Comparison of ENCODE assay signal across 20 cellular contexts in the genomic region with DNA sequence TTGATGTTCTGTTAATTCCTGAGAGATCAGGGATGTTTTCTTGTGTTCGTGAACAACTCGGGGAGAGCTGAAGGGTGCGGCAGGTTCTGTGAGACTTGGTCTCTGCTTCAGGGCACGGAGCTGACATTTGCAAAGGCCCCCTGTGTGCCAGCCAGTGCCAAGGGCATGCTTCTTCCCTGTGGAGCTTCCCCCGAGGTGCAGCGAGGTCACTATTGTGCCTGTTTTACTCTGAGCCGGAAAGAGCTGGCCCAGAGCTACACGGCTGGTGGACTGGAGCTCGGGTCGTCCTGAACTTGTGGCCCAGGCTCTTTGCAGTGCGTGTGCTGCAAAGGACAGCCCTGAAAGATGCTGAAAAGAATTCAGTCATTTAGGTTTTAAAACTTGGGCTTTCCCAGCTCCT.
A peak's percentile ranks its signal among the peaks of the same experiment; 100 is the strongest.
DNase-seq lines count a peak whose midpoint lies in the region; ATAC-seq and TF ChIP-seq lines count a peak whose summit lies in the region.
"Had no signal": no experiment of that assay in that cellular context is flagged by ENCODE, and none has a peak within 500 bp of the region (broad histone marks: within the 10 kb centered on the region; RNA-seq: fewer than 3 reads in every experiment).

No MANE protein-coding gene starts in this region.

- H3K79me2 ChIP-seq in PC-9 (ENCODE audit: low read depth): no peaks in the 10 kb centered on the region

- TF ChIP-seq CTCF in heart right ventricle (IDR thresholded peaks at IDR 0.05) (no peak), upper lobe of left lung (IDR thresholded peaks at IDR 0.05) (no peak), PC-9 (conservative IDR thresholded peaks at IDR 0.05) (no peak)

- ATAC-seq in right cardiac atrium (no peak), heart right ventricle (peak in 5 of 8 donors; percentile 30 to 64 (median 50)), upper lobe of left lung (ENCODE audit: low FRiP score in 2 of 2) (no peak), HG02623 (IDR thresholded peaks at IDR 0.05; ENCODE audit: unreplicated experiment) (no peak)

- no TSS peak for BruUV-seq in PC-9 (replicated peaks; lab: Mats Ljungman, UMichigan)

- H3K27me3 Mint-ChIP-seq in activated CD4-positive, alpha-beta T cell treated with anti-CD3 and anti-CD28 coated beads, Interleukin-2, amount 10 ng/mL, durations not matched to agents 24 days and 14 days: peaks cover 14% of the 10 kb centered on the region

- WGBS in right cardiac atrium: 68% methylated on average over 11 of the region's 11 CpGs
- 56 to 62% methylated on average over 11 of the region's 11 CpGs for WGBS in heart right ventricle, 2 donors
- WGBS in mesodermal cell (ENCODE audit: insufficient coverage in 2 of 2), 2 experiments: 81 to 89% methylated on average over 10 to 11 of the region's 11 CpGs
- WGBS in upper lobe of left lung, 2 donors: 43 to 47% methylated on average over 11 of the region's 11 CpGs

- H2AFZ ChIP-seq in PC-9: no peak overlapping the region
- H2AFZ ChIP-seq: GM23248 had no signal

- H3K4me2 ChIP-seq in PC-9: no peak overlapping the region

- no peaks in the 10 kb centered on the region for H3K9me2 ChIP-seq in PC-9 (ENCODE audit: insufficient read depth)

- no peaks in the 10 kb centered on the region for H3K9me3 Mint-ChIP-seq in activated CD4-positive, alpha-beta T cell treated with anti-CD3 and anti-CD28 coated beads, Interleukin-2, amount 10 ng/mL, durations not matched to agents 24 days and 14 days
- H3K9me3 Mint-ChIP-seq: CD8-positive, alpha-beta memory T cell had no signal

- no peaks in the 10 kb centered on the region for H3K36me3 Mint-ChIP-seq in activated CD4-positive, alpha-beta T cell treated with anti-CD3 and anti-CD28 coated beads, Interleukin-2, amount 10 ng/mL, durations not matched to agents 24 days and 14 days (ENCODE audit: low read depth)
- H3K36me3 Mint-ChIP-seq: CD8-positive, alpha-beta memory T cell had no signal

- H3K27me3 ChIP-seq in right cardiac atrium (ENCODE audit: control insufficient read depth, insufficient read depth): no peaks in the 10 kb centered on the region
- H3K27me3 ChIP-seq in heart right ventricle: no peaks in the 10 kb centered on the region
- H3K27me3 ChIP-seq in upper lobe of left lung: no peaks in the 10 kb centered on the region
- no peaks in the 10 kb centered on the region for H3K27me3 ChIP-seq in PC-9 (ENCODE audit: insufficient read depth, low read depth)
- H3K27me3 ChIP-seq: BLaER1 treated with 17β-estradiol and CSF1 and Interleukin-3, amounts not matched to agents 10 nM and 100 nM; MG63 had no signal

- TF ChIP-seq EP300 in upper lobe of left lung (IDR thresholded peaks at IDR 0.05): no peak

- H3K36me3 ChIP-seq in heart right ventricle: no peaks in the 10 kb centered on the region
- H3K36me3 ChIP-seq in mesodermal cell (ENCODE audit: control insufficient read depth, insufficient read depth, low read length): no peaks in the 10 kb centered on the region
- H3K36me3 ChIP-seq in upper lobe of left lung: no peaks in the 10 kb centered on the region
- no peaks in the 10 kb centered on the region for H3K36me3 ChIP-seq in PC-9 (ENCODE audit: low read depth)
- H3K36me3 ChIP-seq: HAP-1, MG63 had no signal

- intact Hi-C loops in cardiac septum (cut with DNase I): no loop called here
- intact Hi-C loops in right cardiac atrium (cut with DNase I): no loop called here
- intact Hi-C loops in heart right ventricle (cut with DNase I): loop anchor here in 1 of 10 donors (10.0 kb wide), 1 partner anchor 295 kb away; no protein-coding TSS in a partner anchor
- intact Hi-C loops in activated CD4-positive, alpha-beta T cell treated with anti-CD3 and anti-CD28 coated beads, Interleukin-2, amount 10 ng/mL, durations not matched to agents 24 days and 14 days (cut with micrococcal nuclease): no loop called here
- intact Hi-C loops in PC-9 (cut with micrococcal nuclease; ENCODE audit: unreplicated experiment): loop anchor here (10.0 kb wide), 1 partner anchor 1615 kb away; no protein-coding TSS in a partner anchor

- no peak overlapping the region for H3K27ac Mint-ChIP-seq in activated CD4-positive, alpha-beta T cell treated with anti-CD3 and anti-CD28 coated beads, Interleukin-2, amount 10 ng/mL, durations not matched to agents 24 days and 14 days
- H3K27ac Mint-ChIP-seq: CD8-positive, alpha-beta memory T cell had no signal

- POLR2A ChIA-PET in PC-9 (lab: Charles Lee; ENCODE audit: unreplicated experiment): interaction anchor here (0.6 kb wide), 1 partner anchor 94 kb away, joined by 6 read pairs; no protein-coding TSS in a partner anchor

- CTCF ChIA-PET in PC-9 (lab: Charles Lee): interaction anchor here (1.0 kb wide), 1 partner anchor 27 kb away, joined by 3 read pairs; no protein-coding TSS in a partner anchor

- H4K20me1 ChIP-seq in PC-9 (ENCODE audit: insufficient read depth): no peaks in the 10 kb centered on the region

- H3K27ac ChIP-seq in right cardiac atrium (ENCODE audit: low read length) (no peak overlapping the region), heart right ventricle (peak overlapping the region in 9 of 10 donors; percentile 12 to 64 (median 49)), mesodermal cell (ENCODE audit: low read depth, low read length, severe bottlenecking) (peak overlapping the region; percentile 81), upper lobe of left lung (peak overlapping the region; percentile 31 to 82 (median 70)), PC-9 (no peak overlapping the region)
- H3K27ac ChIP-seq: BLaER1 treated with 17β-estradiol and CSF1 and Interleukin-3, amounts not matched to agents 10 nM and 100 nM; GM23248 had no signal

- no peak overlapping the region for H3K4me3 ChIP-seq in right cardiac atrium (ENCODE audit: low read length)
- H3K4me3 ChIP-seq in heart right ventricle: no peak overlapping the region
- H3K4me3 ChIP-seq in mesodermal cell (ENCODE audit: extremely low read depth, insufficient read depth, low read length, poor library complexity, severe bottlenecking): no peak overlapping the region
- no peak overlapping the region for H3K4me3 ChIP-seq in upper lobe of left lung
- H3K4me3 ChIP-seq in PC-9: no peak overlapping the region
- H3K4me3 ChIP-seq: BLaER1 treated with 17β-estradiol and CSF1 and Interleukin-3, amounts not matched to agents 10 nM and 100 nM; GM23248; HAP-1; MG63 had no signal

- no peak overlapping the region for H3K4me3 Mint-ChIP-seq in activated CD4-positive, alpha-beta T cell treated with anti-CD3 and anti-CD28 coated beads, Interleukin-2, amount 10 ng/mL, durations not matched to agents 24 days and 14 days
- H3K4me3 Mint-ChIP-seq: CD8-positive, alpha-beta memory T cell had no signal

- H3K4me1 Mint-ChIP-seq in activated CD4-positive, alpha-beta T cell treated with anti-CD3 and anti-CD28 coated beads, Interleukin-2, amount 10 ng/mL, durations not matched to agents 24 days and 14 days: peaks cover 10% of the 10 kb centered on the region

- no peaks in the 10 kb centered on the region for H3K4me1 ChIP-seq in right cardiac atrium (ENCODE audit: control insufficient read depth, insufficient read depth, low read length)
- peaks cover 0 to 45% (median 25%) of the 10 kb centered on the region in 9 donors for H3K4me1 ChIP-seq in heart right ventricle
- H3K4me1 ChIP-seq in mesodermal cell (ENCODE audit: control insufficient read depth, insufficient read depth, low read length, poor library complexity, severe bottlenecking): peaks cover 17% of the 10 kb centered on the region
- H3K4me1 ChIP-seq in upper lobe of left lung: peaks cover 10 to 54% (median 47%) of the 10 kb centered on the region in 4 donors
- no peaks in the 10 kb centered on the region; the same call in 1 of the 2 replicates for H3K4me1 ChIP-seq in PC-9 (replicated peaks; ENCODE audit: insufficient read depth)
- H3K4me1 ChIP-seq: HAP-1 had no signal

- H3K9me3 ChIP-seq in right cardiac atrium (ENCODE audit: control insufficient read depth, low read length) (no peaks in the 10 kb centered on the region), heart right ventricle (no peaks in the 10 kb centered on the region), mesodermal cell (ENCODE audit: control insufficient read depth, low read length) (no peaks in the 10 kb centered on the region), upper lobe of left lung (no peaks in the 10 kb centered on the region), PC-9 (ENCODE audit: insufficient read depth, low read depth) (no peaks in the 10 kb centered on the region)
- H3K9me3 ChIP-seq: BLaER1 treated with 17β-estradiol and CSF1 and Interleukin-3, amounts not matched to agents 10 nM and 100 nM; HAP-1; MG63 had no signal

- H3F3A ChIP-seq in PC-9 (ENCODE audit: insufficient read depth, low read depth): no peaks in the 10 kb centered on the region

- DNase-seq in cardiac septum (ENCODE audit: low spot score) (peak; percentile 43), right cardiac atrium (no peak), heart right ventricle (no peak), upper lobe of left lung (no peak), PC-9 (no peak)
- DNase-seq in activated CD4-positive, alpha-beta T cell treated with anti-CD3 and anti-CD28 coated beads, Interleukin-2, amount 10 ng/mL, durations not matched to agents 24 days and 14 days: no peak
- DNase-seq: CD8-positive, alpha-beta memory T cell; Kasumi-1; MG63; NCI-H1092; NCI-H1436 treated with DMSO at 0.1 percent for 48 hours; NCI-H2029; NCI-H2171; NCI-H526 treated with DMSO at 0.1 percent for 48 hours; SHP77 had no signal

- TF ChIP-seq POLR2A in upper lobe of left lung (IDR thresholded peaks at IDR 0.05): no peak

Comparison
In these comparisons a context has a peak if more than half of its experiments do, and no peak if none do; other contexts are left out.
1. ATAC-seq: peak in heart right ventricle (5 of 8); none in right cardiac atrium (0 of 2), upper lobe of left lung (0 of 2) and HG02623 (single experiment).
2. H3K27ac ChIP-seq: peak in heart right ventricle (9 of 10), mesodermal cell (single experiment) and upper lobe of left lung (4 of 4); none in right cardiac atrium (single experiment) and PC-9 (single experiment).